Comparison of ENCODE assay signal across 15 cellular contexts in genomic region chr21:26761174-26761915, GRCh38.
"Had no signal": no experiment of that assay in that cellular context is flagged by ENCODE, and none has a peak within 500 bp of the region (broad histone marks: within the 10 kb centered on the region; RNA-seq: fewer than 3 reads in every experiment).

No MANE protein-coding gene starts in this region.

- H3K4me1 Mint-ChIP-seq: nephron progenitor cell; stimulated activated memory B cell treated with anti-CD40 and anti-IgM and Interleukin-4, amounts not matched to agents 10 μg/mL and 1 μg/mL and 100 μg/mL, for 72 hours had no signal

- H3K9me3 Mint-ChIP-seq: nephron progenitor cell; stimulated activated memory B cell treated with anti-CD40 and anti-IgM and Interleukin-4, amounts not matched to agents 10 μg/mL and 1 μg/mL and 100 μg/mL, for 72 hours; stimulated activated naive CD8-positive, alpha-beta T cell treated with anti-CD3 and anti-CD28 coated beads, Interleukin-15, Interleukin-2, amounts not matched to agents 100 ng/mL and 50 ng/mL, for 24 hours had no signal

- H3K36me3 Mint-ChIP-seq: naive thymus-derived CD4-positive, alpha-beta T cell; stimulated activated memory B cell treated with anti-CD40 and anti-IgM and Interleukin-4, amounts not matched to agents 10 μg/mL and 1 μg/mL and 100 μg/mL, for 72 hours had no signal

- DNase-seq: effector memory CD8-positive, alpha-beta T cell; foreskin keratinocyte; naive thymus-derived CD4-positive, alpha-beta T cell; nephron progenitor cell; psoas muscle; retina; spleen; stimulated activated CD4-positive, alpha-beta T cell treated with anti-CD3 and anti-CD28 coated beads, Interleukin-15, amount 100 ng/mL, for 24 hours; stimulated activated CD4-positive, alpha-beta T cell treated with anti-CD3 and anti-CD28 coated beads, Interleukin-1b, Interleukin-23, amount 100 ng/mL, for 48 hours; stimulated activated CD4-positive, alpha-beta T cell treated with anti-CD3 and anti-CD28 coated beads, Interleukin-4, amount 100 ng/mL, for 24 hours; tibial artery; upper lobe of right lung had no signal

- H3K4me3 Mint-ChIP-seq: effector memory CD8-positive, alpha-beta T cell; naive thymus-derived CD4-positive, alpha-beta T cell; nephron progenitor cell; stimulated activated memory B cell treated with anti-CD40 and anti-IgM and Interleukin-4, amounts not matched to agents 10 μg/mL and 1 μg/mL and 100 μg/mL, for 72 hours; stimulated activated naive CD8-positive, alpha-beta T cell treated with anti-CD3 and anti-CD28 coated beads, Interleukin-15, Interleukin-2, amounts not matched to agents 100 ng/mL and 50 ng/mL, for 24 hours had no signal

- H3K27me3 Mint-ChIP-seq: effector memory CD8-positive, alpha-beta T cell; stimulated activated memory B cell treated with anti-CD40 and anti-IgM and Interleukin-4, amounts not matched to agents 10 μg/mL and 1 μg/mL and 100 μg/mL, for 72 hours; stimulated activated naive CD8-positive, alpha-beta T cell treated with anti-CD3 and anti-CD28 coated beads, Interleukin-15, Interleukin-2, amounts not matched to agents 100 ng/mL and 50 ng/mL, for 24 hours had no signal

- ATAC-seq: effector memory CD8-positive, alpha-beta T cell; naive thymus-derived CD4-positive, alpha-beta T cell; psoas muscle; sciatic nerve; stimulated activated memory B cell treated with anti-CD40 and anti-IgM and Interleukin-4, amounts not matched to agents 10 μg/mL and 1 μg/mL and 100 μg/mL, for 72 hours; upper lobe of right lung had no signal
